ENCODE assay signal across 30 cellular contexts in the genomic region with DNA sequence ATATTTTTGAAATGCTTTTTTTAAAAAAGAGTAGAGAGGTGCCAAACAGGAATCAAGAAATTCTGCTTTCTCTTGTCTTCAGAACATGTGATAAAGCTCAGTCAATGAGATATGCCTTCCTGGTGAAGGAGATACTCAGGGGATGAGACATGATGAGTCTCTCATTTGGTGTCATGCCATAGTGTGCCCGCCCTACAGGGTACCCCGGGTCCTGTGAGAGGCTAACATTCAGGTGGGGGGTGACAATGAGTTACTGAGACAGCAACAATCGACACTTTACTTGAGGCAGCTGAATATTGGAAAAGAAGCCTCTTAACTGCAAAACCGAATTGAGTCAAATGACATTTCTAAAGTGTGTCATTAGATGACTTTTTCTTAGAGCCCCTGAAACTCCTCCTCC. TPM values are rescaled to one million over a fixed set of nuclear protein-coding genes. Genes with fewer than 3 reads are reported as not detected.
DNase-seq lines count a peak whose midpoint lies in the region; ATAC-seq, FAIRE-seq and TF ChIP-seq lines count a peak whose summit lies in the region.
"Had no signal": no experiment of that assay in that cellular context is flagged by ENCODE, and none has a peak within 500 bp of the region (broad histone marks: within the 10 kb centered on the region; RNA-seq: fewer than 3 reads in every experiment).

No MANE protein-coding gene starts in this region.

- TF ChIP-seq POLR2A in GM12891 (IDR thresholded peaks at IDR 0.05; ENCODE audit: low read depth, low read length) (no peak), gastrocnemius medialis (IDR thresholded peaks at IDR 0.05) (no peak)

- peak overlapping the region; percentile 46 for H3K27ac Mint-ChIP-seq in activated CD4-positive, alpha-beta memory T cell treated with anti-CD3 and anti-CD28 coated beads for 36 hours
- H3K27ac Mint-ChIP-seq: nephron progenitor cell had no signal

- H3K4me3 ChIP-seq in gastrocnemius medialis: no peak overlapping the region
- H3K4me3 ChIP-seq: coronary artery, left ventricle myocardium inferior, right lobe of liver, stomach, transverse colon had no signal

- TF ChIP-seq CTCF in omental fat pad (IDR thresholded peaks at IDR 0.05) (no peak), gastrocnemius medialis (IDR thresholded peaks at IDR 0.05 in 4 of 5, conservative IDR thresholded peaks at IDR 0.05 in 1 of 5) (no peak)

- H3K27me3 ChIP-seq in gastrocnemius medialis: no peaks in the 10 kb centered on the region
- H3K27me3 ChIP-seq: right lobe of liver, stomach, transverse colon had no signal

- H3K36me3 Mint-ChIP-seq in activated CD4-positive, alpha-beta memory T cell treated with anti-CD3 and anti-CD28 coated beads for 36 hours: peaks cover 5% of the 10 kb centered on the region

- POLR2A ChIA-PET in activated CD4-positive, alpha-beta memory T cell treated with anti-CD3 and anti-CD28 coated beads for 36 hours (lab: Charles Lee): interaction anchor here (0.8 to 1.0 kb wide), 3 partner anchors 8 to 82 kb away, joined by 3 read pairs; no protein-coding TSS in a partner anchor

- no peak overlapping the region for H3K27ac ChIP-seq in gastrocnemius medialis
- H3K27ac ChIP-seq: 22Rv1, coronary artery, HL-60, left ventricle myocardium inferior, right lobe of liver, stomach had no signal

- no peak overlapping the region for H3K4me3 Mint-ChIP-seq in activated CD4-positive, alpha-beta memory T cell treated with anti-CD3 and anti-CD28 coated beads for 36 hours
- H3K4me3 Mint-ChIP-seq: nephron progenitor cell had no signal

- DNase-seq in activated CD4-positive, CD25-positive, alpha-beta regulatory T cell treated with anti-CD3 and anti-CD28 coated beads, Interleukin-2, amount 50 U/mL, for 72 hours: no peak
- no peak for DNase-seq in GM12891 (ENCODE audit: insufficient read length, low spot score)
- DNase-seq in activated CD4-positive, alpha-beta memory T cell treated with anti-CD3 and anti-CD28 coated beads for 36 hours: peak; percentile 20
- DNase-seq in omental fat pad (ENCODE audit: low spot score): no peak
- DNase-seq in gastrocnemius medialis: no peak
- no peak for DNase-seq in medulla oblongata (ENCODE audit: extremely low spot score)
- DNase-seq: activated CD8-positive, alpha-beta memory T cell treated with anti-CD3 and anti-CD28 coated beads, Interleukin-2, amount 50 U/mL, for 4 hours; amniotic stem cell; Caco-2; DMS79 treated with DMSO at 0.1 percent for 48 hours; left ventricle myocardium inferior; NCI-H1694; NCI-H2171; NCI-H510A treated with DMSO at 0.1 percent for 48 hours; nephron progenitor cell; posterior cingulate gyrus; right lobe of liver; SIG-M5; stomach; transverse colon had no signal

- in situ Hi-C loops in gastrocnemius medialis (cut with MboI; ENCODE audit: low sequenced_read_pairs in 4 of 4): loop anchor here in 2 of 4 donors (25.0 kb wide), 1 partner anchor 342 kb away; no protein-coding TSS in a partner anchor

- no peaks in the 10 kb centered on the region for H3K9me3 ChIP-seq in gastrocnemius medialis
- H3K9me3 ChIP-seq: Caco-2, left ventricle myocardium inferior, right lobe of liver, stomach, transverse colon had no signal

- peaks cover 24% of the 10 kb centered on the region for H3K4me1 Mint-ChIP-seq in activated CD4-positive, alpha-beta memory T cell treated with anti-CD3 and anti-CD28 coated beads for 36 hours (ENCODE audit: low read depth)

- CTCF ChIA-PET in activated CD4-positive, alpha-beta memory T cell treated with anti-CD3 and anti-CD28 coated beads for 36 hours (lab: Charles Lee): interaction anchor here (0.7 to 1.4 kb wide), 3 partner anchors 12 to 355 kb away, joined by 3 to 6 read pairs (median 4); no protein-coding TSS in a partner anchor

- H3K36me3 ChIP-seq in gastrocnemius medialis: no peaks in the 10 kb centered on the region
- H3K36me3 ChIP-seq: left ventricle myocardium inferior, right lobe of liver, stomach, transverse colon had no signal

- FAIRE-seq in GM12891 (lab: Jason Lieb, UNC): peak; percentile 13
- FAIRE-seq: endometrium, H54, HepG2, islet of Langerhans had no signal

- peaks cover 4% of the 10 kb centered on the region for H3K9me3 Mint-ChIP-seq in activated CD4-positive, alpha-beta memory T cell treated with anti-CD3 and anti-CD28 coated beads for 36 hours
- H3K9me3 Mint-ChIP-seq: nephron progenitor cell had no signal

- H3K4me1 ChIP-seq in gastrocnemius medialis: no peaks in the 10 kb centered on the region
- H3K4me1 ChIP-seq: Caco-2, left ventricle myocardium inferior, right lobe of liver, stomach, transverse colon had no signal

- H3K27me3 Mint-ChIP-seq in activated CD4-positive, alpha-beta memory T cell treated with anti-CD3 and anti-CD28 coated beads for 36 hours: no peaks in the 10 kb centered on the region

- intact Hi-C loops in activated CD4-positive, alpha-beta memory T cell treated with anti-CD3 and anti-CD28 coated beads for 36 hours (cut with micrococcal nuclease): no loop called here
- intact Hi-C loops in gastrocnemius medialis (cut with DNase I; ENCODE audit: low total_unique reads): no loop called here

- ATAC-seq in activated CD4-positive, CD25-positive, alpha-beta regulatory T cell treated with anti-CD3 and anti-CD28 coated beads, Interleukin-2, amount 50 U/mL, for 24 hours: peak; percentile 47 to 59
- ATAC-seq in omental fat pad (ENCODE audit: low FRiP score): peak; percentile 48
- no peak for ATAC-seq in gastrocnemius medialis
- no peak for ATAC-seq in HG03354 (IDR thresholded peaks at IDR 0.05; ENCODE audit: poor library complexity, severe bottlenecking, unreplicated experiment)
- ATAC-seq: HepG2, right lobe of liver had no signal

TF ChIP-seq in GM12891, 5 proteins besides CTCF, POLR2A, EP300 and RAD21:
- TF ChIP-seq POU2F2 (IDR thresholded peaks at IDR 0.05; ENCODE audit: low read depth, low read length): no peak
- no peak for TF ChIP-seq SPI1 (IDR thresholded peaks at IDR 0.05; ENCODE audit: low read depth, low read length)
- TF ChIP-seq POLR2AphosphoS5 (IDR thresholded peaks at IDR 0.05; ENCODE audit: low read depth, low read length): no peak
- TF ChIP-seq TAF1 (IDR thresholded peaks at IDR 0.05; ENCODE audit: low read depth, low read length): no peak
- TF ChIP-seq PAX5 (IDR thresholded peaks at IDR 0.05; ENCODE audit: insufficient read depth, low read length, severe bottlenecking): no peak
TF ChIP-seq in GM12891: peak in this region for 0.

RNA-seq across cellular contexts. Expression of a gene that starts 6.7 kb away (rescaled TPM):
- polyA plus RNA-seq in GM12891 (2012; ENCODE audit: low read depth, missing spikeins): 2.6 TPM
- 1 to 10 TPM; 5.1 to 7.4 TPM for total RNA-seq in activated CD4-positive, alpha-beta memory T cell treated with anti-CD3 and anti-CD28 coated beads for 36 hours
- 1 to 10 TPM in 2 of 4 donors, under 1 TPM in 1, not detected in 1; 0.36 to 1.1 (median 1.1) TPM for total RNA-seq in omental fat pad
- not detected for total RNA-seq in gastrocnemius medialis
- total RNA-seq: Caco-2, left ventricle myocardium inferior, LHCN-M2 had no signal

RNA-seq across cellular contexts. Expression of a gene that starts 28.2 kb away (rescaled TPM):
- 0.04 TPM for polyA plus RNA-seq in GM12891 (2012; ENCODE audit: low read depth, missing spikeins)
- total RNA-seq in activated CD4-positive, alpha-beta memory T cell treated with anti-CD3 and anti-CD28 coated beads for 36 hours: not detected
- total RNA-seq in omental fat pad (not detected), gastrocnemius medialis (not detected)
- total RNA-seq: Caco-2, HepG2, left ventricle myocardium inferior, LHCN-M2, right lobe of liver, transverse colon had no signal
- polyA plus RNA-seq: HepG2, stomach had no signal

Comparison
In these comparisons a context has a peak if more than half of its experiments do, and no peak if none do; other contexts are left out.
1. ATAC-seq: peak in activated CD4-positive, CD25-positive, alpha-beta regulatory T cell treated with anti-CD3 and anti-CD28 coated beads, Interleukin-2, amount 50 U/mL, for 24 hours (2 of 2) and omental fat pad (single experiment); none in gastrocnemius medialis (0 of 2) and HG03354 (single experiment).